In the genomic region with DNA sequence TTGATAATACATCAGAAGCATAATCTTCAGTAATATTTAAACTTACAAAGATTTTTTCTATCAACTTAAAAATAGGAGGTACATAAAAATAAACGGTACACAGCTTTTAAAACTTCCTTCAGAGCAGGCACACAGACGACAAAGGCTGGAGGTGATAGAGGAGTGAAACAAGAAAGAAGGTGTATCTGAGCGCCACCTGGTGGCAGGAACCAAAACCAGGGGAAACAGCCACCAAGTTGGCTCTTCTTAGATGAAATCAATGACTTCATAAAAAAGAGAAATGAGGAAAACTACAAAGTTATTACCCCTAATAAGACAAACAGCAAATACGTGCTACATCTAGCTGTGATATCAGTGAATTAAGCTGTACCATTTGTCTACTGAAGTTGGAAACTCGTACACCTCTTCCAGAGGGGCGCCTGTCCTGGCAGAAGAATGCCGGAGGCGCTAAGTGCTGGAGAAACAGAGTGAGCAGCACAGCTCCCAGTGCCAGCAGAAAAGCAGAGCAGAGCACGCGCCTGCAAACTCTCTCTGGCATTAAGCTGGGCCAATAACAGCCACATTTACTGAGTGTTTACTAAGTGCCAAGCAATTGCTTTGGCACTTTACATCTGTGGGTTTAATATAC, we compare ENCODE assay signal across 8 cellular contexts.
DNase-seq lines count a peak whose midpoint lies in the region; ATAC-seq and TF ChIP-seq lines count a peak whose summit lies in the region.

No MANE protein-coding gene starts in this region.

- DNase-seq in CD4-positive, alpha-beta memory T cell = peak; percentile 59 to 65 (median 63)
- DNase-seq in HuH-7 (ENCODE audit: low spot score) (peak; percentile 63), OCI-LY7 (ENCODE audit: low spot score) (peak; percentile 70), activated T-cell treated with anti-CD3 and anti-CD28 coated beads for 48 hours (ENCODE audit: low read depth) (peak; percentile 52), neural crest cell (ENCODE audit: low read depth, low spot score) (peak; percentile 80), substantia nigra (lab: John Stamatoyannopoulos, UW) (peak in 34 of 49 donors; percentile 3 to 74 (median 45))

- ATAC-seq in esophagus mucosa (peak; percentile 49), HG02884 (IDR thresholded peaks at IDR 0.05; ENCODE audit: unreplicated experiment) (no peak)

- H3K4me1 Mint-ChIP-seq in CD4-positive, alpha-beta memory T cell = peaks cover 3 to 6% (median 4%) of the 10 kb centered on the region in 4 donors
- H3K4me1 Mint-ChIP-seq in neural crest cell = no peaks in the 10 kb centered on the region

- no peaks in the 10 kb centered on the region for H3K4me1 ChIP-seq in CD4-positive, alpha-beta memory T cell (ENCODE audit: insufficient read depth, low read length)
- H3K4me1 ChIP-seq in OCI-LY7 (ENCODE audit: insufficient read depth, low read length, poor library complexity, severe bottlenecking) = no peaks in the 10 kb centered on the region

- POLR2A ChIA-PET in CD4-positive, alpha-beta memory T cell (lab: Charles Lee; ENCODE audit: partially characterized antibody) = interaction anchor here (1.2 kb wide), 1 partner anchor 8 kb away, joined by 3 read pairs; no protein-coding TSS in a partner anchor
- POLR2A ChIA-PET in OCI-LY7 (lab: Charles Lee) = interaction anchor here (0.6 kb wide), 2 partner anchors 22 to 560 kb away, joined by 3 read pairs; no protein-coding TSS in a partner anchor

- H3K4me2 ChIP-seq in OCI-LY7 (ENCODE audit: low read length) = no peak overlapping the region

- no peaks in the 10 kb centered on the region for H3K27me3 ChIP-seq in CD4-positive, alpha-beta memory T cell (ENCODE audit: insufficient read depth, low read length)

- H3K27ac ChIP-seq in CD4-positive, alpha-beta memory T cell (ENCODE audit: low read depth, low read length) = no peak overlapping the region
- H3K27ac ChIP-seq in OCI-LY7 (ENCODE audit: low read depth, low read length, poor library complexity, severe bottlenecking) = peak overlapping the region; percentile 21
- no peak overlapping the region for H3K27ac ChIP-seq in substantia nigra (ENCODE audit: low read depth, low read length, poor library complexity, severe bottlenecking)

- intact Hi-C loops in CD4-positive, alpha-beta memory T cell (cut with micrococcal nuclease) = loop anchor here (1.0 kb wide), 1 partner anchor 507 kb away; no protein-coding TSS in a partner anchor
- intact Hi-C loops in OCI-LY7 (cut with micrococcal nuclease; ENCODE audit: unreplicated experiment) = loop anchor here (5.0 kb wide), 1 partner anchor 113 kb away; no protein-coding TSS in a partner anchor

- H3K36me3 Mint-ChIP-seq in CD4-positive, alpha-beta memory T cell = peaks cover 42 to 71% of the 10 kb centered on the region in 2 donors
- peaks cover 11% of the 10 kb centered on the region for H3K36me3 Mint-ChIP-seq in neural crest cell (ENCODE audit: low read depth)

- H3K79me2 ChIP-seq in OCI-LY7 (ENCODE audit: insufficient read depth, low read depth, low read length) = no peaks in the 10 kb centered on the region

- peak; percentile 99 for TF ChIP-seq CTCF in OCI-LY7 (conservative IDR thresholded peaks at IDR 0.05; ENCODE audit: low read length)
- TF ChIP-seq CTCF in neural crest cell (conservative IDR thresholded peaks at IDR 0.05) = peak; percentile 97

- H3K9me3 ChIP-seq in CD4-positive, alpha-beta memory T cell (ENCODE audit: control insufficient read depth in 1 of 2, low read length in 2 of 2) = no peaks in the 10 kb centered on the region
- H3K9me3 ChIP-seq in OCI-LY7 (ENCODE audit: low read length) = 0 out of 2 replicates have a peak, but pooled peaks cover 8% of the 10 kb centered on the region

- no peaks in the 10 kb centered on the region for H3K27me3 Mint-ChIP-seq in CD4-positive, alpha-beta memory T cell
- no peaks in the 10 kb centered on the region for H3K27me3 Mint-ChIP-seq in neural crest cell (ENCODE audit: low read depth)

- no peaks in the 10 kb centered on the region for H3K9me2 ChIP-seq in OCI-LY7 (ENCODE audit: insufficient read depth, low read length)

- no peak overlapping the region for H2AFZ ChIP-seq in OCI-LY7 (ENCODE audit: low read length)

- H3K36me3 ChIP-seq in CD4-positive, alpha-beta memory T cell (ENCODE audit: insufficient read depth, low read length) = peaks cover 69% of the 10 kb centered on the region
- peaks cover 92% of the 10 kb centered on the region for H3K36me3 ChIP-seq in OCI-LY7 (ENCODE audit: insufficient read depth, low read length)

- no peaks in the 10 kb centered on the region; the same call in 1 of the 2 replicates for H4K20me1 ChIP-seq in OCI-LY7 (ENCODE audit: insufficient read depth, low read length)

- BruUV-seq in OCI-LY7 (replicated peaks; lab: Mats Ljungman, UMichigan) = no TSS peak

- H3K27ac Mint-ChIP-seq in CD4-positive, alpha-beta memory T cell = peak overlapping the region in 6 of 7 donors; percentile 48 to 87 (median 66)
- no peak overlapping the region for H3K27ac Mint-ChIP-seq in neural crest cell (ENCODE audit: unreplicated experiment)

- CTCF ChIA-PET in CD4-positive, alpha-beta memory T cell (lab: Charles Lee; ENCODE audit: partially characterized antibody) = interaction anchor here (0.5 to 3.7 kb wide), 22 partner anchors 7 to 709 kb away, joined by 3 to 29 read pairs (median 6); partner anchors contain the start of gene SETX
- CTCF ChIA-PET in OCI-LY7 (lab: Charles Lee; ENCODE audit: unreplicated experiment) = interaction anchor here (0.5 kb wide), 1 partner anchor 142 kb away, joined by 3 read pairs; no protein-coding TSS in a partner anchor

- H3K9me3 Mint-ChIP-seq in CD4-positive, alpha-beta memory T cell = no peaks in the 10 kb centered on the region
- no peaks in the 10 kb centered on the region for H3K9me3 Mint-ChIP-seq in neural crest cell

- H3K4me3 Mint-ChIP-seq in CD4-positive, alpha-beta memory T cell = no peak overlapping the region
- H3K4me3 Mint-ChIP-seq in neural crest cell = no peak overlapping the region

- H3K4me3 ChIP-seq in CD4-positive, alpha-beta memory T cell (ENCODE audit: low read length in 2 of 2) = no peak overlapping the region
- no peak overlapping the region for H3K4me3 ChIP-seq in OCI-LY7 (ENCODE audit: low read depth, low read length, poor library complexity, severe bottlenecking)
